Comparison of ENCODE assay signal across 1 cellular context in the genomic region with DNA sequence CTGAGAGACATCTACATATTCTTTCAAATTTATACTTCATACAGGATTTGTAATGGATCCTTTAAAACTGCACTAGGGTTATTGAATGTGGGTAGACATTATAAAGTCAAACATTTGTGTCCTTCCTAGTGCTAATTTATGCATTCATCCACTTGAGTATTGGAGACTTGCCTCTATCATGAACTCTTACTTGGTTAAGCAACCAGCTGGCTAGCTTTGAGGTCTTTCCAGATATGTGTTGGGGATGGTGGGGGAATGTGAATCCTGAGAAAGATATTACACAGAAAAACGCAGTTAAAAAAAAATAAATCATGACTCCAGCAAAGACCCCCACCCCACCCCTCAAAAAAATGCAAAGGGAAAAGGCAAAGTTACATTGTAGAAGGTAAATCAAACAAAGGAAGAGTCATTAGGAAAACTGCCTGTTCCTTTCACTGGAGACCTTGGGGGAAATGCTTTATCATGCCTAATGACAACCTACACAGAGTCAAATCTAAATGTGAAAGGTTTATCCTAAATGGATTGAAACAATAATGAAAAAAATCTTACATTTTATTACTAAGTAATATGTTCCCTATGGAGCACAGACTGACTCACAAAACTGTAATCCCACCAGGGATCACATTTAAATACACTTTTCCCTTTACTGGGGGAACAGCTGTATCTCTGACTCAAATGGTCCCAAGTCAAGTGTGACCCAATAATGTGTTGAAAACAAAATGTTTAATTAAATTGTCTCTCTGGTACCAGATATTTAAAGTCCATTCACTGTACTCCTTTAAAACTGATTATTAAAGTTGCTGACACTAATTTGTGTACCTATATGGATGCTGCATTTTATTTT.
TF ChIP-seq lines count a peak whose summit lies in the region.

No MANE protein-coding gene starts in this region.

TF ChIP-seq in WTC11, 78 proteins besides CTCF, POLR2A, EP300 and RAD21 (continued from another document):
- TF ChIP-seq, protein P1, sequence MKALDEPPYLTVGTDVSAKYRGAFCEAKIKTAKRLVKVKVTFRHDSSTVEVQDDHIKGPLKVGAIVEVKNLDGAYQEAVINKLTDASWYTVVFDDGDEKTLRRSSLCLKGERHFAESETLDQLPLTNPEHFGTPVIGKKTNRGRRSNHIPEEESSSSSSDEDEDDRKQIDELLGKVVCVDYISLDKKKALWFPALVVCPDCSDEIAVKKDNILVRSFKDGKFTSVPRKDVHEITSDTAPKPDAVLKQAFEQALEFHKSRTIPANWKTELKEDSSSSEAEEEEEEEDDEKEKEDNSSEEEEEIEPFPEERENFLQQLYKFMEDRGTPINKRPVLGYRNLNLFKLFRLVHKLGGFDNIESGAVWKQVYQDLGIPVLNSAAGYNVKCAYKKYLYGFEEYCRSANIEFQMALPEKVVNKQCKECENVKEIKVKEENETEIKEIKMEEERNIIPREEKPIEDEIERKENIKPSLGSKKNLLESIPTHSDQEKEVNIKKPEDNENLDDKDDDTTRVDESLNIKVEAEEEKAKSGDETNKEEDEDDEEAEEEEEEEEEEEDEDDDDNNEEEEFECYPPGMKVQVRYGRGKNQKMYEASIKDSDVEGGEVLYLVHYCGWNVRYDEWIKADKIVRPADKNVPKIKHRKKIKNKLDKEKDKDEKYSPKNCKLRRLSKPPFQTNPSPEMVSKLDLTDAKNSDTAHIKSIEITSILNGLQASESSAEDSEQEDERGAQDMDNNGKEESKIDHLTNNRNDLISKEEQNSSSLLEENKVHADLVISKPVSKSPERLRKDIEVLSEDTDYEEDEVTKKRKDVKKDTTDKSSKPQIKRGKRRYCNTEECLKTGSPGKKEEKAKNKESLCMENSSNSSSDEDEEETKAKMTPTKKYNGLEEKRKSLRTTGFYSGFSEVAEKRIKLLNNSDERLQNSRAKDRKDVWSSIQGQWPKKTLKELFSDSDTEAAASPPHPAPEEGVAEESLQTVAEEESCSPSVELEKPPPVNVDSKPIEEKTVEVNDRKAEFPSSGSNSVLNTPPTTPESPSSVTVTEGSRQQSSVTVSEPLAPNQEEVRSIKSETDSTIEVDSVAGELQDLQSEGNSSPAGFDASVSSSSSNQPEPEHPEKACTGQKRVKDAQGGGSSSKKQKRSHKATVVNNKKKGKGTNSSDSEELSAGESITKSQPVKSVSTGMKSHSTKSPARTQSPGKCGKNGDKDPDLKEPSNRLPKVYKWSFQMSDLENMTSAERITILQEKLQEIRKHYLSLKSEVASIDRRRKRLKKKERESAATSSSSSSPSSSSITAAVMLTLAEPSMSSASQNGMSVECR (CRISPR knock-in tag; IDR thresholded peaks at IDR 0.05; ENCODE audit: borderline replicate concordance): no peak
- TF ChIP-seq, protein P2, sequence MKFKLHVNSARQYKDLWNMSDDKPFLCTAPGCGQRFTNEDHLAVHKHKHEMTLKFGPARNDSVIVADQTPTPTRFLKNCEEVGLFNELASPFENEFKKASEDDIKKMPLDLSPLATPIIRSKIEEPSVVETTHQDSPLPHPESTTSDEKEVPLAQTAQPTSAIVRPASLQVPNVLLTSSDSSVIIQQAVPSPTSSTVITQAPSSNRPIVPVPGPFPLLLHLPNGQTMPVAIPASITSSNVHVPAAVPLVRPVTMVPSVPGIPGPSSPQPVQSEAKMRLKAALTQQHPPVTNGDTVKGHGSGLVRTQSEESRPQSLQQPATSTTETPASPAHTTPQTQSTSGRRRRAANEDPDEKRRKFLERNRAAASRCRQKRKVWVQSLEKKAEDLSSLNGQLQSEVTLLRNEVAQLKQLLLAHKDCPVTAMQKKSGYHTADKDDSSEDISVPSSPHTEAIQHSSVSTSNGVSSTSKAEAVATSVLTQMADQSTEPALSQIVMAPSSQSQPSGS (CRISPR knock-in tag; IDR thresholded peaks at IDR 0.05; ENCODE audit: borderline replicate concordance, low read depth): no peak
- TF ChIP-seq CREB1 (CRISPR knock-in tag; IDR thresholded peaks at IDR 0.05) (no peak), IRF2 (CRISPR knock-in tag; IDR thresholded peaks at IDR 0.05; ENCODE audit: borderline replicate concordance, low read depth) (no peak), SOX15 (CRISPR knock-in tag; IDR thresholded peaks at IDR 0.05) (no peak), ZNF263 (CRISPR knock-in tag; IDR thresholded peaks at IDR 0.05; ENCODE audit: low read depth) (no peak), NFYB (CRISPR knock-in tag; conservative IDR thresholded peaks at IDR 0.05; ENCODE audit: low read depth) (no peak), GRHL2 (CRISPR knock-in tag; IDR thresholded peaks at IDR 0.05; ENCODE audit: insufficient replicate concordance, severe bottlenecking) (no peak)
- TF ChIP-seq, protein P3, sequence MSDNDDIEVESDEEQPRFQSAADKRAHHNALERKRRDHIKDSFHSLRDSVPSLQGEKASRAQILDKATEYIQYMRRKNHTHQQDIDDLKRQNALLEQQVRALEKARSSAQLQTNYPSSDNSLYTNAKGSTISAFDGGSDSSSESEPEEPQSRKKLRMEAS (CRISPR knock-in tag; IDR thresholded peaks at IDR 0.05): no peak
- TF ChIP-seq, protein P4, sequence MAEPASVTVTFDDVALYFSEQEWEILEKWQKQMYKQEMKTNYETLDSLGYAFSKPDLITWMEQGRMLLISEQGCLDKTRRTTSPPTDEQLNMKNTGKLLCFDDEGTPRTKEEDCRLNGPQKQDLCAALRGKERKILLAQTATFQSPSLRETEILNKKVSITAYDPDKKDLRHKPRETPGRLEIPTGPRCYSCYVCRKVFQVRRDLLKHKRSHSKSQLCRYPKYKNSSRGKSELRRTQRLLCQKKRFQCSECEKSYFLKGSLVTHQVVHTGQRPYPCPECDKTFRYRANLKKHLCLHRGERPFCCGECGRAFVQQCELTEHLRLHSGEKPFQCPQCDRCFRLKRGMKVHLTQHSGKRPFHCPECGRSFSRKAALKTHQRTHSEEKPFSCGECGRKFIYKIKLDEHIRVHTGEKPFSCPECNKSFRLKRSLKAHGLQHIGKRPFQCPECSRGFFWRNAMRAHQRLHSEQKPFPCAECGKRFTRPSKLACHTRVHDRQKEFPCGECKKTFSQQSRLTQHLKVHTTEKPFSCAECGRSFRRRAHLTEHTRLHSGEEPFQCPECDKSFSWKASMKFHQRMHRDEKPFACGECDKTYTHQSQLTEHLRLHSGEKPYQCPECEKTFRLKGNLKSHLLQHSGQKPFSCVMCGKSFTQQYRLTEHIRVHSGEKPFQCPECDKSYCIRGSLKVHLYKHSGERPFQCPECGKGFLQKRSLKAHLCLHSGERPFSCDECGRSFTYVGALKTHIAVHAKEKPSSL (CRISPR knock-in tag; conservative IDR thresholded peaks at IDR 0.05): no peak
- TF ChIP-seq, protein P5, sequence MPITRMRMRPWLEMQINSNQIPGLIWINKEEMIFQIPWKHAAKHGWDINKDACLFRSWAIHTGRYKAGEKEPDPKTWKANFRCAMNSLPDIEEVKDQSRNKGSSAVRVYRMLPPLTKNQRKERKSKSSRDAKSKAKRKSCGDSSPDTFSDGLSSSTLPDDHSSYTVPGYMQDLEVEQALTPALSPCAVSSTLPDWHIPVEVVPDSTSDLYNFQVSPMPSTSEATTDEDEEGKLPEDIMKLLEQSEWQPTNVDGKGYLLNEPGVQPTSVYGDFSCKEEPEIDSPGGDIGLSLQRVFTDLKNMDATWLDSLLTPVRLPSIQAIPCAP (CRISPR knock-in tag; IDR thresholded peaks at IDR 0.05): no peak
- TF ChIP-seq, protein P6, sequence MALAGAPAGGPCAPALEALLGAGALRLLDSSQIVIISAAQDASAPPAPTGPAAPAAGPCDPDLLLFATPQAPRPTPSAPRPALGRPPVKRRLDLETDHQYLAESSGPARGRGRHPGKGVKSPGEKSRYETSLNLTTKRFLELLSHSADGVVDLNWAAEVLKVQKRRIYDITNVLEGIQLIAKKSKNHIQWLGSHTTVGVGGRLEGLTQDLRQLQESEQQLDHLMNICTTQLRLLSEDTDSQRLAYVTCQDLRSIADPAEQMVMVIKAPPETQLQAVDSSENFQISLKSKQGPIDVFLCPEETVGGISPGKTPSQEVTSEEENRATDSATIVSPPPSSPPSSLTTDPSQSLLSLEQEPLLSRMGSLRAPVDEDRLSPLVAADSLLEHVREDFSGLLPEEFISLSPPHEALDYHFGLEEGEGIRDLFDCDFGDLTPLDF (CRISPR knock-in tag; IDR thresholded peaks at IDR 0.05): no peak
- TF ChIP-seq, protein P7, sequence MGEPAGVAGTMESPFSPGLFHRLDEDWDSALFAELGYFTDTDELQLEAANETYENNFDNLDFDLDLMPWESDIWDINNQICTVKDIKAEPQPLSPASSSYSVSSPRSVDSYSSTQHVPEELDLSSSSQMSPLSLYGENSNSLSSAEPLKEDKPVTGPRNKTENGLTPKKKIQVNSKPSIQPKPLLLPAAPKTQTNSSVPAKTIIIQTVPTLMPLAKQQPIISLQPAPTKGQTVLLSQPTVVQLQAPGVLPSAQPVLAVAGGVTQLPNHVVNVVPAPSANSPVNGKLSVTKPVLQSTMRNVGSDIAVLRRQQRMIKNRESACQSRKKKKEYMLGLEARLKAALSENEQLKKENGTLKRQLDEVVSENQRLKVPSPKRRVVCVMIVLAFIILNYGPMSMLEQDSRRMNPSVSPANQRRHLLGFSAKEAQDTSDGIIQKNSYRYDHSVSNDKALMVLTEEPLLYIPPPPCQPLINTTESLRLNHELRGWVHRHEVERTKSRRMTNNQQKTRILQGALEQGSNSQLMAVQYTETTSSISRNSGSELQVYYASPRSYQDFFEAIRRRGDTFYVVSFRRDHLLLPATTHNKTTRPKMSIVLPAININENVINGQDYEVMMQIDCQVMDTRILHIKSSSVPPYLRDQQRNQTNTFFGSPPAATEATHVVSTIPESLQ (CRISPR knock-in tag; IDR thresholded peaks at IDR 0.05): no peak
